Comparison of ENCODE assay signal across 18 cellular contexts in the genomic region with DNA sequence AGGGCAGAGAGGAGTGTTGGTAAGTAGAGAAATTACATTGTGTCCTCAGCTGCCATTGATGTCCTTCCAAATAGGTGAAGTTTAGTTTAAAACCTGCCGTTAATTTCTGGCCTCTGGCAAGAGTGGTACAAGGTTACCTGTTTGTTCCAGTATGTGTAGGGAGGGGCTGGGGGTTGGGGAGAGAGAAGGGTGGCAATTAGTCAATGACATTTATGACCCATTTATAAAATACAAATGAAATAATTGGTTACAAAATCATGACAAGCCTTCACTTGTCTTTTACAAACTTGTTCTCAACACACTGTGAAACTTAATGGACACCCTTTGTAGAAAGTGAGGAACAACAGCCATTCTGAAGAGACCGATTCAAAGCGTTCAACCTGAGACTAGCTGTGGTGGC.
DNase-seq lines count a peak whose midpoint lies in the region; ATAC-seq and TF ChIP-seq lines count a peak whose summit lies in the region.
"Had no signal": no experiment of that assay in that cellular context is flagged by ENCODE, and none has a peak within 500 bp of the region (broad histone marks: within the 10 kb centered on the region; RNA-seq: fewer than 3 reads in every experiment).

No MANE protein-coding gene starts in this region.

- no peaks in the 10 kb centered on the region for H3K9me3 Mint-ChIP-seq in type B pancreatic cell
- H3K9me3 Mint-ChIP-seq: IgD-negative memory B cell had no signal

- peak overlapping the region; percentile 45 to 54 for H3K27ac ChIP-seq in breast epithelium
- H3K27ac ChIP-seq in esophagus squamous epithelium: peak overlapping the region; percentile 63 to 88 (median 82)

- H3K36me3 ChIP-seq in breast epithelium (no peaks in the 10 kb centered on the region), esophagus squamous epithelium (peaks cover 0 to 3% (median 0%) of the 10 kb centered on the region in 3 donors)
- H3K36me3 ChIP-seq: BE2C had no signal

- H3K36me3 Mint-ChIP-seq in type B pancreatic cell: no peaks in the 10 kb centered on the region

- peak overlapping the region; percentile 95 for H3K27ac Mint-ChIP-seq in type B pancreatic cell
- H3K27ac Mint-ChIP-seq: IgD-negative memory B cell had no signal

- TF ChIP-seq POLR2A in breast epithelium (IDR thresholded peaks at IDR 0.05) (no peak), esophagus squamous epithelium (IDR thresholded peaks at IDR 0.05) (no peak)

- DNase-seq in NCI-H69 (lab: John Stamatoyannopoulos, UW) (peak; percentile 54), breast epithelium (ENCODE audit: low spot score in 2 of 2) (no peak), esophagus squamous epithelium (lab: John Stamatoyannopoulos, UW) (no peak), type B pancreatic cell (ENCODE audit: extremely low spot score, unreplicated experiment) (no peak), activated gamma-delta T cell treated with Interleukin-2 at 50 U/mL for 16 hours (no peak), NCI-H748 treated with DMSO at 0.1 percent for 48 hours (lab: John Stamatoyannopoulos, UW) (no peak)
- DNase-seq: BE2C, EL, GF-D8, MV-4-11, NCI-H1436, NCI-H1930, NCI-H345, NCI-H524, OCI-M1, Right ventricle myocardium superior had no signal

- H3K27me3 Mint-ChIP-seq in type B pancreatic cell: no peaks in the 10 kb centered on the region
- H3K27me3 Mint-ChIP-seq: IgD-negative memory B cell had no signal

- no peak overlapping the region for H3K4me3 Mint-ChIP-seq in type B pancreatic cell
- H3K4me3 Mint-ChIP-seq: IgD-negative memory B cell had no signal

- intact Hi-C loops in breast epithelium (cut with DNase I; ENCODE audit: low total_unique reads): no loop called here
- intact Hi-C loops in esophagus squamous epithelium (cut with DNase I): no loop called here

- H3K9me3 ChIP-seq in breast epithelium (no peaks in the 10 kb centered on the region), esophagus squamous epithelium (no peaks in the 10 kb centered on the region)
- H3K9me3 ChIP-seq: BE2C had no signal

- ATAC-seq in HG02973 (IDR thresholded peaks at IDR 0.05; ENCODE audit: unreplicated experiment): no peak

- TF ChIP-seq CTCF in breast epithelium (IDR thresholded peaks at IDR 0.05) (no peak), esophagus squamous epithelium (IDR thresholded peaks at IDR 0.05) (no peak), type B pancreatic cell (conservative IDR thresholded peaks at IDR 0.05) (no peak)

- 40 to 42% methylated on average over 3 of the region's 3 CpGs for WGBS in esophagus squamous epithelium, 2 donors

- H3K27me3 ChIP-seq in breast epithelium: no peaks in the 10 kb centered on the region
- H3K27me3 ChIP-seq in esophagus squamous epithelium: no peaks in the 10 kb centered on the region
- H3K27me3 ChIP-seq: BE2C had no signal

- H3K4me3 ChIP-seq in breast epithelium (no peak overlapping the region), esophagus squamous epithelium (no peak overlapping the region)

- H3K4me1 ChIP-seq in breast epithelium: peaks cover 0 to 3% of the 10 kb centered on the region in 2 donors
- H3K4me1 ChIP-seq in esophagus squamous epithelium: peaks cover 0 to 63% (median 6%) of the 10 kb centered on the region in 3 donors
- H3K4me1 ChIP-seq: BE2C had no signal

- peaks cover 24% of the 10 kb centered on the region for H3K4me1 Mint-ChIP-seq in type B pancreatic cell (ENCODE audit: unreplicated experiment)
- H3K4me1 Mint-ChIP-seq: IgD-negative memory B cell had no signal
